In the genomic region with DNA sequence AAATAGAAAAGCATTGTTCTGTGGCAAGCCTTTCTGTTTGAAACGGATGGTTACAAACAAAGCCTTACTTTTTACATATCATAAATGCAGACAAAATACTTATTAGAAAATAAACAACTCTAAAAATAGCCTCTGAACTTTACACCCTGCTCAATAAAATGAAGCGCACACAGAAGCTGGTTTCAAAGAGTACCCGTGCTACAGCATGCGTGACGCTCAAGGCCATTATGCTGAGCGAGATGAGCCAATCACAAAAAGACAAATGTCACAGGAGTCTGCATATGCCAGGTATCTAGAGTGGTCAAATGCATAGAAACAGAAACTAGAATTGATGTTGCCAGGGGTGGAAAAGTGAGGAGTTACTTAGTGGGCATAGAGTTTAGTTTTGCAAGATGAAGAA, we compare ENCODE assay signal across 35 cellular contexts.
"Had no signal": no experiment of that assay in that cellular context is flagged by ENCODE, and none has a peak within 500 bp of the region (broad histone marks: within the 10 kb centered on the region; RNA-seq: fewer than 3 reads in every experiment).

No MANE protein-coding gene starts in this region.

- DNase-seq: activated B cell treated with CpG ODN at 0.5 μM for 24 hours; activated CD4-positive, alpha-beta T cell treated with anti-CD3 and anti-CD28 coated beads for 48 hours; activated CD4-positive, alpha-beta T cell treated with anti-CD3 and anti-CD28 coated beads, Interleukin-2, amount 50 U/mL, for 1 hour; activated CD4-positive, alpha-beta T cell treated with anti-CD3 and anti-CD28 coated beads, Interleukin-2, amount 50 U/mL, for 48 hours; activated CD8-positive, alpha-beta memory T cell treated with anti-CD3 and anti-CD28 coated beads, Interleukin-2, amount 10 ng/mL, durations not matched to agents 7 days and 5 days; activated CD8-positive, alpha-beta memory T cell treated with anti-CD3 and anti-CD28 coated beads, Interleukin-2, amount 50 U/mL, for 4 hours; activated CD8-positive, alpha-beta T cell treated with anti-CD3 and anti-CD28 coated beads for 36 hours; activated gamma-delta T cell; activated naive CD4-positive, alpha-beta T cell; activated naive CD4-positive, alpha-beta T cell treated with anti-CD3 and anti-CD28 coated beads, Interleukin-2, amount 50 U/mL, for 16 hours; activated T-cell treated with anti-CD3 and anti-CD28 coated beads for 4 hours; activated T-cell treated with anti-CD3 and anti-CD28 coated beads, Interleukin-2, amount 50 U/mL, for 24 hours; activated T-cell treated with anti-CD3 and anti-CD28 coated beads, Interleukin-2, amount 50 U/mL, for 72 hours; amniotic stem cell; anterior cingulate cortex; brain microvascular endothelial cell; dorsolateral prefrontal cortex; effector memory CD4-positive, alpha-beta T cell; endodermal cell; foreskin fibroblast; head of caudate nucleus; T-helper 1 cell; T-helper 17 cell; T1000; WERI-Rb-1 had no signal

- FAIRE-seq: astrocyte, bronchial epithelial cell, frontal cortex had no signal

- H3K27me3 Mint-ChIP-seq: activated CD8-positive, alpha-beta memory T cell treated with anti-CD3 and anti-CD28 coated beads, Interleukin-2, amount 10 ng/mL, durations not matched to agents 7 days and 5 days; activated CD8-positive, alpha-beta T cell treated with anti-CD3 and anti-CD28 coated beads for 36 hours; activated naive CD8-positive, alpha-beta T cell; activated T-cell treated with anti-CD3 and anti-CD28 coated beads, Interleukin-2, amount 50 U/mL, for 24 hours; central memory CD8-positive, alpha-beta T cell; T-helper 17 cell had no signal

- H3K27me3 ChIP-seq: brain microvascular endothelial cell had no signal

- ATAC-seq: activated CD4-positive, CD25-positive, alpha-beta regulatory T cell treated with anti-CD3 and anti-CD28 coated beads, Interleukin-2, amount 50 U/mL, for 24 hours; activated CD8-positive, alpha-beta memory T cell treated with anti-CD3 and anti-CD28 coated beads, Interleukin-2, amount 10 ng/mL, durations not matched to agents 7 days and 5 days; activated CD8-positive, alpha-beta T cell treated with anti-CD3 and anti-CD28 coated beads for 36 hours; activated T-cell treated with anti-CD3 and anti-CD28 coated beads, Interleukin-2, amount 50 U/mL, for 72 hours; esophagus mucosa; T-helper 17 cell had no signal

- H3K27ac Mint-ChIP-seq: activated B cell treated with CpG ODN at 0.5 μM for 24 hours; activated CD8-positive, alpha-beta memory T cell treated with anti-CD3 and anti-CD28 coated beads, Interleukin-2, amount 10 ng/mL, durations not matched to agents 7 days and 5 days; activated CD8-positive, alpha-beta T cell treated with anti-CD3 and anti-CD28 coated beads for 36 hours; activated naive CD8-positive, alpha-beta T cell; activated T-cell treated with anti-CD3 and anti-CD28 coated beads, Interleukin-2, amount 50 U/mL, for 24 hours; activated T-cell treated with anti-CD3 and anti-CD28 coated beads, Interleukin-2, amount 50 U/mL, for 72 hours; dendritic cell treated with granulocyte-macrophage colony-stimulating factor and Interleukin-4, amounts not matched to agents 40 ng/mL and 50 ng/mL, for 4 days; endodermal cell; T-helper 17 cell; T-helper 2 cell treated with Interferon-gamma antibody and Interleukin-4, amounts not matched to agents 5 μg/mL and 100 μg/mL, for 36 hours had no signal

- H3K36me3 Mint-ChIP-seq: activated CD8-positive, alpha-beta memory T cell treated with anti-CD3 and anti-CD28 coated beads, Interleukin-2, amount 10 ng/mL, durations not matched to agents 7 days and 5 days; activated naive CD8-positive, alpha-beta T cell had no signal

- H3K27ac ChIP-seq: brain microvascular endothelial cell, coronary artery, dorsolateral prefrontal cortex, WERI-Rb-1 had no signal

- H3K36me3 ChIP-seq: brain microvascular endothelial cell, WERI-Rb-1 had no signal

- H3K9me3 Mint-ChIP-seq: activated B cell treated with CpG ODN at 0.5 μM for 24 hours; activated CD8-positive, alpha-beta T cell treated with anti-CD3 and anti-CD28 coated beads for 36 hours; activated T-cell treated with anti-CD3 and anti-CD28 coated beads, Interleukin-2, amount 50 U/mL, for 24 hours; activated T-cell treated with anti-CD3 and anti-CD28 coated beads, Interleukin-2, amount 50 U/mL, for 72 hours; central memory CD8-positive, alpha-beta T cell; dendritic cell treated with granulocyte-macrophage colony-stimulating factor and Interleukin-4, amounts not matched to agents 40 ng/mL and 50 ng/mL, for 4 days; endodermal cell; T-helper 2 cell treated with Interferon-gamma antibody and Interleukin-4, amounts not matched to agents 5 μg/mL and 100 μg/mL, for 36 hours had no signal

- H3K4me3 Mint-ChIP-seq: activated B cell treated with CpG ODN at 0.5 μM for 24 hours; activated CD8-positive, alpha-beta memory T cell treated with anti-CD3 and anti-CD28 coated beads, Interleukin-2, amount 10 ng/mL, durations not matched to agents 7 days and 5 days; activated CD8-positive, alpha-beta T cell treated with anti-CD3 and anti-CD28 coated beads for 36 hours; activated naive CD8-positive, alpha-beta T cell; activated T-cell treated with anti-CD3 and anti-CD28 coated beads, Interleukin-2, amount 50 U/mL, for 24 hours; activated T-cell treated with anti-CD3 and anti-CD28 coated beads, Interleukin-2, amount 50 U/mL, for 72 hours; central memory CD8-positive, alpha-beta T cell; dendritic cell treated with granulocyte-macrophage colony-stimulating factor and Interleukin-4, amounts not matched to agents 40 ng/mL and 50 ng/mL, for 4 days; endodermal cell; T-helper 17 cell; T-helper 2 cell treated with Interferon-gamma antibody and Interleukin-4, amounts not matched to agents 5 μg/mL and 100 μg/mL, for 36 hours had no signal

- H3K4me1 Mint-ChIP-seq: activated B cell treated with CpG ODN at 0.5 μM for 24 hours, endodermal cell had no signal

- H3K4me3 ChIP-seq: coronary artery, dorsolateral prefrontal cortex had no signal
